ENCODE assay signal across 17 cellular contexts in genomic region chr1:116811321-116811720, GRCh38. TPM values are rescaled to one million over a fixed set of nuclear protein-coding genes. Genes with fewer than 3 reads are reported as not detected.
DNase-seq lines count a peak whose midpoint lies in the region; ATAC-seq and TF ChIP-seq lines count a peak whose summit lies in the region.
"Had no signal": no experiment of that assay in that cellular context is flagged by ENCODE, and none has a peak within 500 bp of the region (broad histone marks: within the 10 kb centered on the region; RNA-seq: fewer than 3 reads in every experiment).

No MANE protein-coding gene starts in this region.

- no peak overlapping the region for H3K27ac ChIP-seq in thyroid gland

- WGBS in thyroid gland, 2 donors = 100% methylated on average over 1 of the region's 1 CpG

- CTCF ChIA-PET in activated naive CD4-positive, alpha-beta T cell treated with anti-CD3 and anti-CD28 coated beads for 36 hours (lab: Charles Lee) = interaction anchor here (0.8 kb wide), 1 partner anchor 39 kb away, joined by 3 read pairs; no protein-coding TSS in a partner anchor
- CTCF ChIA-PET in activated CD4-positive, alpha-beta memory T cell treated with anti-CD3 and anti-CD28 coated beads for 36 hours (lab: Charles Lee) = no interaction called here

- H3K4me1 Mint-ChIP-seq in activated naive CD4-positive, alpha-beta T cell treated with anti-CD3 and anti-CD28 coated beads for 36 hours (ENCODE audit: low read depth) = peaks cover 88% of the 10 kb centered on the region
- peaks cover 89% of the 10 kb centered on the region for H3K4me1 Mint-ChIP-seq in activated CD4-positive, alpha-beta memory T cell treated with anti-CD3 and anti-CD28 coated beads for 36 hours (ENCODE audit: low read depth)
- H3K4me1 Mint-ChIP-seq in activated naive CD8-positive, alpha-beta T cell treated with anti-CD3 and anti-CD28 coated beads for 36 hours = peaks cover 70% of the 10 kb centered on the region

- no peaks in the 10 kb centered on the region for H3K36me3 ChIP-seq in thyroid gland
- H3K36me3 ChIP-seq: BE2C had no signal

- DNase-seq in activated naive CD4-positive, alpha-beta T cell treated with anti-CD3 and anti-CD28 coated beads for 36 hours = no peak
- DNase-seq in activated naive CD4-positive, alpha-beta T cell (lab: John Stamatoyannopoulos, UW) = no peak
- no peak for DNase-seq in activated CD4-positive, alpha-beta memory T cell treated with anti-CD3 and anti-CD28 coated beads for 36 hours
- no peak for DNase-seq in activated naive CD8-positive, alpha-beta T cell treated with anti-CD3 and anti-CD28 coated beads for 36 hours
- peak; percentile 23 for DNase-seq in stimulated activated CD8-positive, alpha-beta memory T cell treated with anti-CD3 and anti-CD28 coated beads, Interleukin-4, amount 100 ng/mL, for 48 hours
- no peak for DNase-seq in thyroid gland
- DNase-seq: BE2C, HCEC 1CT, IMR-90, Kasumi-1, NCI-H1417, NCI-H1930, NCI-H2171, NCI-H446 treated with DMSO at 0.1 percent for 48 hours, NCI-H748 treated with DMSO at 0.1 percent for 48 hours, PC-3 had no signal

- POLR2A ChIA-PET in activated CD4-positive, alpha-beta memory T cell treated with anti-CD3 and anti-CD28 coated beads for 36 hours (lab: Charles Lee) = interaction anchor here (3.0 to 11.9 kb wide), 2 partner anchors 10 to 45 kb away, joined by 30 to 1099 read pairs; no protein-coding TSS in a partner anchor

- TF ChIP-seq CTCF in thyroid gland (IDR thresholded peaks at IDR 0.05) = no peak

- no peak for TF ChIP-seq POLR2A in thyroid gland (IDR thresholded peaks at IDR 0.05)

- no peaks in the 10 kb centered on the region for H3K27me3 Mint-ChIP-seq in activated naive CD4-positive, alpha-beta T cell treated with anti-CD3 and anti-CD28 coated beads for 36 hours (ENCODE audit: low read depth)
- H3K27me3 Mint-ChIP-seq in activated CD4-positive, alpha-beta memory T cell treated with anti-CD3 and anti-CD28 coated beads for 36 hours = no peaks in the 10 kb centered on the region
- H3K27me3 Mint-ChIP-seq in activated naive CD8-positive, alpha-beta T cell treated with anti-CD3 and anti-CD28 coated beads for 36 hours = no peaks in the 10 kb centered on the region

- no peak for ATAC-seq in HG03159 (IDR thresholded peaks at IDR 0.05; ENCODE audit: unreplicated experiment)
- ATAC-seq: PC-3 had no signal

- H3K4me3 Mint-ChIP-seq in activated naive CD4-positive, alpha-beta T cell treated with anti-CD3 and anti-CD28 coated beads for 36 hours = no peak overlapping the region
- H3K4me3 Mint-ChIP-seq in activated CD4-positive, alpha-beta memory T cell treated with anti-CD3 and anti-CD28 coated beads for 36 hours = no peak overlapping the region
- no peak overlapping the region for H3K4me3 Mint-ChIP-seq in activated naive CD8-positive, alpha-beta T cell treated with anti-CD3 and anti-CD28 coated beads for 36 hours

- H3K27me3 ChIP-seq in thyroid gland = no peaks in the 10 kb centered on the region
- H3K27me3 ChIP-seq: BE2C had no signal

- H3K27ac Mint-ChIP-seq in activated naive CD4-positive, alpha-beta T cell treated with anti-CD3 and anti-CD28 coated beads for 36 hours = peak overlapping the region; percentile 75
- H3K27ac Mint-ChIP-seq in activated CD4-positive, alpha-beta memory T cell treated with anti-CD3 and anti-CD28 coated beads for 36 hours = peak overlapping the region; percentile 99
- H3K27ac Mint-ChIP-seq in activated naive CD8-positive, alpha-beta T cell treated with anti-CD3 and anti-CD28 coated beads for 36 hours = peak overlapping the region; percentile 74

- H3K9me3 Mint-ChIP-seq in activated naive CD4-positive, alpha-beta T cell treated with anti-CD3 and anti-CD28 coated beads for 36 hours = peaks cover 21% of the 10 kb centered on the region
- peaks cover 29% of the 10 kb centered on the region for H3K9me3 Mint-ChIP-seq in activated CD4-positive, alpha-beta memory T cell treated with anti-CD3 and anti-CD28 coated beads for 36 hours
- H3K9me3 Mint-ChIP-seq in activated naive CD8-positive, alpha-beta T cell treated with anti-CD3 and anti-CD28 coated beads for 36 hours = peaks cover 24% of the 10 kb centered on the region

- no peak overlapping the region for H3K4me3 ChIP-seq in thyroid gland (replicated peaks in 1 of 3)

- intact Hi-C loops in activated naive CD4-positive, alpha-beta T cell treated with anti-CD3 and anti-CD28 coated beads for 36 hours (cut with micrococcal nuclease) = no loop called here
- intact Hi-C loops in activated CD4-positive, alpha-beta memory T cell treated with anti-CD3 and anti-CD28 coated beads for 36 hours (cut with micrococcal nuclease) = loop anchor here (10.0 kb wide), 1 partner anchor 397 kb away; no protein-coding TSS in a partner anchor
- intact Hi-C loops in thyroid gland (cut with DNase I) = no loop called here

- H3K4me1 ChIP-seq in thyroid gland = no peaks in the 10 kb centered on the region
- H3K4me1 ChIP-seq: BE2C had no signal

- H3K36me3 Mint-ChIP-seq in activated naive CD4-positive, alpha-beta T cell treated with anti-CD3 and anti-CD28 coated beads for 36 hours (ENCODE audit: low read depth) = peaks cover 28% of the 10 kb centered on the region
- peaks cover 35% of the 10 kb centered on the region for H3K36me3 Mint-ChIP-seq in activated CD4-positive, alpha-beta memory T cell treated with anti-CD3 and anti-CD28 coated beads for 36 hours
- peaks cover 55% of the 10 kb centered on the region for H3K36me3 Mint-ChIP-seq in activated naive CD8-positive, alpha-beta T cell treated with anti-CD3 and anti-CD28 coated beads for 36 hours

- no peaks in the 10 kb centered on the region for H3K9me3 ChIP-seq in thyroid gland
- H3K9me3 ChIP-seq: BE2C had no signal

RNA-seq across cellular contexts. Expression of gene CD2, which starts 57.1 kb away (rescaled TPM):
- total RNA-seq in activated naive CD4-positive, alpha-beta T cell treated with anti-CD3 and anti-CD28 coated beads for 36 hours = 100 to 1,000 TPM; 251 to 264 TPM
- 100 to 1,000 TPM; 335 to 355 TPM for total RNA-seq in activated CD4-positive, alpha-beta memory T cell treated with anti-CD3 and anti-CD28 coated beads for 36 hours
- total RNA-seq in activated naive CD8-positive, alpha-beta T cell treated with anti-CD3 and anti-CD28 coated beads for 36 hours = 100 to 1,000 TPM; 291 TPM
- total RNA-seq in thyroid gland = 1 to 10 TPM; 1.9 to 9.7 (median 2.6) TPM
- total RNA-seq: IMR-90, PC-3 had no signal

Comparison
In these comparisons a context has a peak if more than half of its experiments do, and no peak if none do; other contexts are left out.
1. RNA of gene CD2, which starts 57.1 kb away (total RNA-seq): 335 to 355 TPM in activated CD4-positive, alpha-beta memory T cell treated with anti-CD3 and anti-CD28 coated beads for 36 hours, 291 TPM in activated naive CD8-positive, alpha-beta T cell treated with anti-CD3 and anti-CD28 coated beads for 36 hours and 251 to 264 TPM in activated naive CD4-positive, alpha-beta T cell treated with anti-CD3 and anti-CD28 coated beads for 36 hours; 1.9 to 9.7 TPM in thyroid gland; every median in the first group is over 10 times any median in the second.
2. Peak in every context shown above with its lines, with median percentiles within 50 percentile points of each other: H3K27ac Mint-ChIP-seq.